Comparison of ENCODE assay signal across 16 cellular contexts in genomic region chr2:54904836-54905235, GRCh38.
A peak's percentile ranks its signal among the peaks of the same experiment; 100 is the strongest.
DNase-seq lines count a peak whose midpoint lies in the region; ATAC-seq, FAIRE-seq and TF ChIP-seq lines count a peak whose summit lies in the region.
"Had no signal": no experiment of that assay in that cellular context is flagged by ENCODE, and none has a peak within 500 bp of the region (broad histone marks: within the 10 kb centered on the region; RNA-seq: fewer than 3 reads in every experiment).

No MANE protein-coding gene starts in this region.

- H3K4me3 Mint-ChIP-seq in astrocyte (ENCODE audit: unreplicated experiment), result no peak overlapping the region
- H3K4me3 Mint-ChIP-seq: endodermal cell, neural progenitor cell had no signal

- TF ChIP-seq EP300 in HepG2 (IDR thresholded peaks at IDR 0.05; ENCODE audit: low read depth in 2 of 2, low read length in 2 of 2) (no peak), HepG2 (CRISPR knock-in tag; IDR thresholded peaks at IDR 0.05; ENCODE audit: borderline replicate concordance) (no peak)

- no peaks in the 10 kb centered on the region for H3K9me3 Mint-ChIP-seq in astrocyte (ENCODE audit: unreplicated experiment)
- H3K9me3 Mint-ChIP-seq: endodermal cell, neural progenitor cell had no signal

- BruUV-seq in HCT116 (replicated peaks; lab: Mats Ljungman, UMichigan), result no TSS peak
- BruUV-seq in HepG2 (replicated peaks; lab: Mats Ljungman, UMichigan), result no TSS peak

- H3K9me2 ChIP-seq in HCT116 (ENCODE audit: insufficient read depth), result no peaks in the 10 kb centered on the region

- peak; percentile 26 for DNase-seq in HCT116 (ENCODE audit: low read depth, low spot score)
- DNase-seq in astrocyte (ENCODE audit: low read depth), result no peak
- peak; percentile 15 for DNase-seq in HepG2 (ENCODE audit: low spot score)
- no peak for DNase-seq in smooth muscle cell (lab: John Stamatoyannopoulos, UW; ENCODE audit: unreplicated experiment)
- DNase-seq in T-helper 9 cell, result no peak
- DNase-seq in HK-2 (ENCODE audit: unreplicated experiment), result no peak
- DNase-seq in activated CD4-positive, alpha-beta T cell treated with anti-CD3 and anti-CD28 coated beads for 48 hours, result no peak
- DNase-seq in NCI-H1930 (lab: John Stamatoyannopoulos, UW), result no peak
- DNase-seq: DMS79 treated with DMSO at 0.1 percent for 48 hours, endodermal cell, heart right ventricle, NCI-H526 treated with DMSO at 0.1 percent for 48 hours, Right ventricle myocardium superior, tibial artery had no signal

- peak overlapping the region; percentile 15 to 46; a peak in 3 of 4 replicates for H3K4me3 ChIP-seq in HCT116 (replicated peaks in 1 of 2; ENCODE audit: low read depth in 1 of 2, low read length in 2 of 2)
- no peak overlapping the region for H3K4me3 ChIP-seq in astrocyte (ENCODE audit: insufficient read depth, low read depth, low read length)
- no peak overlapping the region for H3K4me3 ChIP-seq in HepG2 (replicated peaks in 1 of 3; ENCODE audit: insufficient read depth in 1 of 3, low read depth in 2 of 3, low read length in 3 of 3)
- H3K4me3 ChIP-seq in smooth muscle cell, result no peak overlapping the region
- H3K4me3 ChIP-seq: heart right ventricle, neural progenitor cell, tibial artery had no signal

- peak; percentile 25; the same call in 1 of the 2 replicates for ATAC-seq in HCT116
- ATAC-seq in HepG2, result peak; percentile 56

- 63% methylated on average over 5 of the region's 5 CpGs for WGBS in HepG2 (ENCODE audit: low lambda C conversion rate)
- 69% methylated on average over 5 of the region's 5 CpGs for WGBS in smooth muscle cell (ENCODE audit: low lambda C conversion rate)

- peaks cover 3% of the 10 kb centered on the region for H3K36me3 Mint-ChIP-seq in astrocyte (ENCODE audit: low read depth, unreplicated experiment)
- H3K36me3 Mint-ChIP-seq: neural progenitor cell had no signal

- H3K4me2 ChIP-seq in HCT116 (ENCODE audit: low read length) (peak overlapping the region; percentile 81), astrocyte (ENCODE audit: low read length) (peak overlapping the region; percentile 78), HepG2 (ENCODE audit: low read depth, low read length) (no peak overlapping the region), smooth muscle cell (peak overlapping the region; percentile 45)
- H3K4me2 ChIP-seq: KMS-11, neural progenitor cell had no signal

- CTCF ChIA-PET in HCT116 (lab: Charles Lee) (no interaction called here), HepG2 (lab: Yijun Ruan, JAX; ENCODE audit: low intra/inter-chr PET ratio, low total read pairs) (no interaction called here)

- peak overlapping the region; percentile 80 for H3K27ac ChIP-seq in HCT116 (ENCODE audit: low read depth, low read length)
- H3K27ac ChIP-seq in astrocyte (ENCODE audit: low read depth, low read length), result peak overlapping the region; percentile 79
- H3K27ac ChIP-seq in HepG2 (ENCODE audit: extremely low read length, insufficient read depth, low read length), result no peak overlapping the region
- peak overlapping the region; percentile 76 for H3K27ac ChIP-seq in smooth muscle cell (ENCODE audit: low read depth)
- H3K27ac ChIP-seq: heart right ventricle, KMS-11, neural progenitor cell, tibial artery had no signal

- TF ChIP-seq CTCF in HCT116 (IDR thresholded peaks at IDR 0.05 in 2 of 3, conservative IDR thresholded peaks at IDR 0.05 in 1 of 3; ENCODE audit: borderline replicate concordance in 1 of 3, insufficient read depth in 1 of 3, low read depth in 2 of 3, low read length in 2 of 3) (no peak), astrocyte (IDR thresholded peaks at IDR 0.05; ENCODE audit: insufficient read depth, low read depth, low read length) (no peak), HepG2 (CRISPR knock-in tag; IDR thresholded peaks at IDR 0.05) (no peak), smooth muscle cell (IDR thresholded peaks at IDR 0.05; ENCODE audit: borderline replicate concordance, insufficient read depth, poor library complexity, severe bottlenecking) (no peak)

- intact Hi-C loops in HCT116 (cut with micrococcal nuclease) (loop anchor here (1.0 to 10.0 kb wide), 4 partner anchors 100 to 610 kb away; partner anchors contain the start of genes CFAP36 and RTN4), HepG2 (cut with micrococcal nuclease; ENCODE audit: unreplicated experiment) (no loop called here)

- no peak for TF ChIP-seq POLR2A in HCT116 (IDR thresholded peaks at IDR 0.05; ENCODE audit: borderline replicate concordance, extremely low read depth, insufficient read depth, insufficient read length)
- TF ChIP-seq POLR2A in HepG2 (IDR thresholded peaks at IDR 0.05; ENCODE audit: insufficient read depth in 1 of 2, low read depth in 2 of 2, low read length in 2 of 2), result no peak

- POLR2A ChIA-PET in HCT116 (lab: Charles Lee) (no interaction called here), HepG2 (lab: Yijun Ruan, JAX) (no interaction called here)

- H3K4me1 ChIP-seq in HCT116 (ENCODE audit: control insufficient read depth in 1 of 2, insufficient read depth in 2 of 2, low read length in 2 of 2) (peaks cover 24 to 46% of the 10 kb centered on the region in 2 experiments), astrocyte (ENCODE audit: insufficient read depth, low read length) (peaks cover 20% of the 10 kb centered on the region), HepG2 (ENCODE audit: insufficient read depth, low read length) (peaks cover 35% of the 10 kb centered on the region), smooth muscle cell (ENCODE audit: low read depth) (no peaks in the 10 kb centered on the region)
- H3K4me1 ChIP-seq: neural progenitor cell had no signal

- H3K27me3 ChIP-seq in HCT116 (ENCODE audit: insufficient read depth, low read length) (no peaks in the 10 kb centered on the region), astrocyte (ENCODE audit: insufficient read depth, low read length) (no peaks in the 10 kb centered on the region), HepG2 (ENCODE audit: control insufficient read depth in 1 of 2, insufficient read depth in 2 of 2, low read length in 2 of 2) (no peaks in the 10 kb centered on the region), smooth muscle cell (ENCODE audit: low read depth) (no peaks in the 10 kb centered on the region)
- H3K27me3 ChIP-seq: heart right ventricle, neural progenitor cell, tibial artery had no signal

- peak overlapping the region; percentile 53 for H3K9ac ChIP-seq in HCT116 (ENCODE audit: low read length)
- H3K9ac ChIP-seq in astrocyte (ENCODE audit: low read length), result no peak overlapping the region
- no peak overlapping the region for H3K9ac ChIP-seq in HepG2 (ENCODE audit: insufficient read depth, low read depth, low read length)
- no peak overlapping the region for H3K9ac ChIP-seq in smooth muscle cell (ENCODE audit: low read depth)
- H3K9ac ChIP-seq: KMS-11, neural progenitor cell had no signal

- H4K20me1 ChIP-seq in HCT116 (ENCODE audit: insufficient read depth) (no peaks in the 10 kb centered on the region), astrocyte (ENCODE audit: insufficient read depth, low read length) (no peaks in the 10 kb centered on the region), HepG2 (ENCODE audit: insufficient read depth, low read length) (no peaks in the 10 kb centered on the region), smooth muscle cell (ENCODE audit: low read depth) (no peaks in the 10 kb centered on the region)

- RAD21 ChIA-PET in HCT116 (lab: Charles Lee; ENCODE audit: low non-redundant PET in 1 of 2, low total read pairs in 2 of 2, uncharacterized antibody in 2 of 2, unreplicated experiment in 2 of 2), result no interaction called here

- no peak for TF ChIP-seq RAD21 in HCT116 (IDR thresholded peaks at IDR 0.05; ENCODE audit: low read depth)
- TF ChIP-seq RAD21 in HepG2 (CRISPR knock-in tag; IDR thresholded peaks at IDR 0.05), result no peak

- H3K79me2 ChIP-seq in HCT116 (ENCODE audit: insufficient read depth, low read length) (no peaks in the 10 kb centered on the region), astrocyte (ENCODE audit: insufficient read depth, low read length) (no peaks in the 10 kb centered on the region), HepG2 (ENCODE audit: insufficient read depth, low read length) (no peaks in the 10 kb centered on the region), smooth muscle cell (ENCODE audit: low read depth) (no peaks in the 10 kb centered on the region)

- H3K27ac Mint-ChIP-seq in astrocyte (ENCODE audit: unreplicated experiment), result no peak overlapping the region
- H3K27ac Mint-ChIP-seq: endodermal cell, neural progenitor cell had no signal

- peaks cover 13% of the 10 kb centered on the region for H3K4me1 Mint-ChIP-seq in astrocyte (ENCODE audit: low read depth, unreplicated experiment)
- H3K4me1 Mint-ChIP-seq: endodermal cell had no signal

- H3F3A ChIP-seq in smooth muscle cell (ENCODE audit: low read depth), result no peaks in the 10 kb centered on the region

- no peaks in the 10 kb centered on the region for H3K9me3 ChIP-seq in HCT116 (ENCODE audit: control insufficient read depth in 1 of 2, insufficient read depth in 1 of 2, low read depth in 1 of 2, low read length in 2 of 2)
- H3K9me3 ChIP-seq in astrocyte (ENCODE audit: insufficient read depth, low read depth, low read length), result no peaks in the 10 kb centered on the region
- H3K9me3 ChIP-seq in HepG2 (ENCODE audit: low read length), result no peaks in the 10 kb centered on the region
- no peaks in the 10 kb centered on the region for H3K9me3 ChIP-seq in smooth muscle cell (replicated peaks; ENCODE audit: low read depth)
- H3K9me3 ChIP-seq: heart right ventricle, tibial artery had no signal

- H2AFZ ChIP-seq in HCT116 (ENCODE audit: low read depth, low read length, poor library complexity, severe bottlenecking), result peak overlapping the region; percentile 27
- H2AFZ ChIP-seq in astrocyte (ENCODE audit: low read depth, low read length), result no peak overlapping the region
- H2AFZ ChIP-seq in HepG2 (ENCODE audit: low read length), result no peak overlapping the region
- H2AFZ ChIP-seq in smooth muscle cell (ENCODE audit: low read depth), result peak overlapping the region; percentile 4
- H2AFZ ChIP-seq: neural progenitor cell had no signal

- H3K36me3 ChIP-seq in HCT116 (ENCODE audit: control insufficient read depth in 1 of 2, insufficient read depth in 2 of 2, low read length in 2 of 2), result no peaks in the 10 kb centered on the region
- H3K36me3 ChIP-seq in astrocyte (ENCODE audit: insufficient read depth, low read length), result no peaks in the 10 kb centered on the region
- no peaks in the 10 kb centered on the region for H3K36me3 ChIP-seq in HepG2 (replicated peaks in 1 of 2; ENCODE audit: control insufficient read depth in 1 of 2, insufficient read depth in 2 of 2, low read length in 2 of 2)
- no peaks in the 10 kb centered on the region for H3K36me3 ChIP-seq in smooth muscle cell (ENCODE audit: low read depth)
- H3K36me3 ChIP-seq: heart right ventricle, neural progenitor cell, tibial artery had no signal

- FAIRE-seq in astrocyte (lab: Jason Lieb, UNC) (no peak), HepG2 (lab: Jason Lieb, UNC) (no peak)

- in situ Hi-C loops in HepG2 (cut with HindIII; ENCODE audit: extremely low pct_ligation_motif_present, low pct_unique_long_range_greater_than_20kb), result loop anchor here (5.0 kb wide), 1 partner anchor 267 kb away; no protein-coding TSS in a partner anchor

- no peaks in the 10 kb centered on the region for H3K27me3 Mint-ChIP-seq in astrocyte (ENCODE audit: low read depth, unreplicated experiment)

TF ChIP-seq in HCT116, 20 proteins besides CTCF, POLR2A, EP300 and RAD21 (continues in another document):
- no peak for TF ChIP-seq SRF (IDR thresholded peaks at IDR 0.05; ENCODE audit: low read depth)
- TF ChIP-seq EGR1 (IDR thresholded peaks at IDR 0.05; ENCODE audit: low read depth), result no peak

TF ChIP-seq in HepG2, 621 proteins besides CTCF, POLR2A, EP300 and RAD21 (continues in another document):
- TF ChIP-seq KLF6 (CRISPR knock-in tag; IDR thresholded peaks at IDR 0.05), result no peak

Comparison
In these comparisons a context has a peak if more than half of its experiments do, and no peak if none do; other contexts are left out.
1. DNase-seq: peak in HCT116 (single experiment) and HepG2 (single experiment); none in astrocyte (single experiment), smooth muscle cell (single experiment), T-helper 9 cell (single experiment), HK-2 (single experiment), activated CD4-positive, alpha-beta T cell treated with anti-CD3 and anti-CD28 coated beads for 48 hours (single experiment) and NCI-H1930 (0 of 2).
2. H2AFZ ChIP-seq: peak in HCT116 (single experiment) and smooth muscle cell (single experiment); none in astrocyte (single experiment) and HepG2 (single experiment).
3. H3K4me3 ChIP-seq: peak in HCT116 (2 of 2); none in astrocyte (single experiment), HepG2 (0 of 3) and smooth muscle cell (single experiment).
4. Of the 20 proteins assayed by ChIP-seq in both HepG2 and HCT116: peak only in HepG2: none; only in HCT116: JUND and SP1; in both: none; in neither: 18.